41 cellular contexts compared by ENCODE assay signal in genomic region chrX:109172091-109172602, GRCh38.
"Had no signal": no experiment of that assay in that cellular context is flagged by ENCODE, and none has a peak within 500 bp of the region (broad histone marks: within the 10 kb centered on the region; RNA-seq: fewer than 3 reads in every experiment).

No MANE protein-coding gene starts in this region.

- FAIRE-seq: astrocyte, bronchial epithelial cell had no signal

- H3K4me3 Mint-ChIP-seq: activated naive CD4-positive, alpha-beta T cell treated with anti-CD3 and anti-CD28 coated beads for 36 hours; activated naive CD4-positive, alpha-beta T cell treated with anti-CD3 and anti-CD28 coated beads, Interleukin-2, amount 10 ng/mL, durations not matched to agents 7 days and 5 days; activated naive CD4-positive, alpha-beta T cell treated with anti-CD3 and anti-CD28 coated beads, Interleukin-2, amount 50 U/mL, for 24 hours; activated naive CD8-positive, alpha-beta T cell; activated naive CD8-positive, alpha-beta T cell treated with anti-CD3 and anti-CD28 coated beads for 36 hours; activated naive CD8-positive, alpha-beta T cell treated with anti-CD3 and anti-CD28 coated beads, Interleukin-2, amount 10 ng/mL, durations not matched to agents 7 days and 5 days; activated naive CD8-positive, alpha-beta T cell treated with anti-CD3 and anti-CD28 coated beads, Interleukin-2, amount 50 U/mL, for 24 hours; activated T-cell treated with anti-CD3 and anti-CD28 coated beads, Interleukin-2, amount 50 U/mL, for 24 hours; activated T-cell treated with anti-CD3 and anti-CD28 coated beads, Interleukin-2, amount 50 U/mL, for 4 hours; activated T-cell treated with anti-CD3 and anti-CD28 coated beads, Interleukin-2, amount 50 U/mL, for 72 hours; activated T-helper 1 cell treated with anti-CD3 and anti-CD28 coated beads, Interleukin-12 subunit alpha, Interleukin-12 subunit beta, Interleukin-2, Interleukin-4 antibody, amounts not matched to agents 30 ng/mL and 10 ng/mL and 1 ng/mL, durations not matched to agents 14 hours and 24 hours and 36 hours; activated T-helper 17 cell treated with anti-CD3 and anti-CD28 coated beads, Interleukin-2, amount 50 U/mL, for 72 hours; brain; central memory CD8-positive, alpha-beta T cell had no signal

- H3K27me3 ChIP-seq: adrenal gland, ascending aorta, body of pancreas, brain microvascular endothelial cell, cardiac muscle cell had no signal

- H3K27ac ChIP-seq: adrenal gland, ascending aorta, body of pancreas, brain microvascular endothelial cell, breast epithelium, cardiac muscle cell had no signal

- H3K4me3 ChIP-seq: adrenal gland, ascending aorta, body of pancreas, breast epithelium, cardiac muscle cell had no signal

- H3K4me1 ChIP-seq: adrenal gland, ascending aorta, body of pancreas, breast epithelium had no signal

- DNase-seq: activated effector memory CD4-positive, alpha-beta T cell treated with anti-CD3 and anti-CD28 coated beads, Interleukin-2, amount 50 U/mL, for 16 hours; activated effector memory CD4-positive, alpha-beta T cell treated with Interleukin-2 at 50 U/mL for 16 hours; activated gamma-delta T cell; activated gamma-delta T cell treated with Interleukin-2 at 50 U/mL for 16 hours; activated naive CD4-positive, alpha-beta T cell; activated naive CD4-positive, alpha-beta T cell treated with anti-CD3 and anti-CD28 coated beads for 36 hours; activated naive CD4-positive, alpha-beta T cell treated with anti-CD3 and anti-CD28 coated beads, Interleukin-2, amount 10 ng/mL, durations not matched to agents 7 days and 5 days; activated naive CD4-positive, alpha-beta T cell treated with anti-CD3 and anti-CD28 coated beads, Interleukin-2, amount 50 U/mL, for 16 hours; activated naive CD4-positive, alpha-beta T cell treated with Interleukin-2 at 50 U/mL for 16 hours; activated naive CD8-positive, alpha-beta T cell treated with anti-CD3 and anti-CD28 coated beads for 36 hours; activated naive CD8-positive, alpha-beta T cell treated with anti-CD3 and anti-CD28 coated beads, Interleukin-2, amount 10 ng/mL, durations not matched to agents 7 days and 5 days; activated naive CD8-positive, alpha-beta T cell treated with anti-CD3 and anti-CD28 coated beads, Interleukin-2, amount 50 U/mL, for 24 hours; activated T-cell treated with anti-CD3 and anti-CD28 coated beads for 4 hours; activated T-cell treated with anti-CD3 and anti-CD28 coated beads, Interleukin-2, amount 50 U/mL, for 1 hour; activated T-cell treated with anti-CD3 and anti-CD28 coated beads, Interleukin-2, amount 50 U/mL, for 24 hours; activated T-cell treated with anti-CD3 and anti-CD28 coated beads, Interleukin-2, amount 50 U/mL, for 4 hours; activated T-cell treated with anti-CD3 and anti-CD28 coated beads, Interleukin-2, amount 50 U/mL, for 48 hours; activated T-cell treated with anti-CD3 and anti-CD28 coated beads, Interleukin-2, amount 50 U/mL, for 72 hours; adrenal gland; amniotic stem cell; amygdala; anterior cingulate cortex; aorta; body of pancreas; brain microvascular endothelial cell; caudate nucleus; central memory CD4-positive, alpha-beta T cell; cerebellar nuclear complex had no signal

- H3K4me1 Mint-ChIP-seq: activated naive CD4-positive, alpha-beta T cell treated with anti-CD3 and anti-CD28 coated beads, Interleukin-2, amount 10 ng/mL, durations not matched to agents 7 days and 5 days; activated naive CD4-positive, alpha-beta T cell treated with anti-CD3 and anti-CD28 coated beads, Interleukin-2, amount 50 U/mL, for 24 hours; activated naive CD8-positive, alpha-beta T cell treated with anti-CD3 and anti-CD28 coated beads for 36 hours; activated naive CD8-positive, alpha-beta T cell treated with anti-CD3 and anti-CD28 coated beads, Interleukin-2, amount 10 ng/mL, durations not matched to agents 7 days and 5 days; activated naive CD8-positive, alpha-beta T cell treated with anti-CD3 and anti-CD28 coated beads, Interleukin-2, amount 50 U/mL, for 24 hours; activated T-helper 17 cell treated with anti-CD3 and anti-CD28 coated beads, Interleukin-2, amount 50 U/mL, for 72 hours; brain; central memory CD8-positive, alpha-beta T cell had no signal

- H3K36me3 ChIP-seq: adrenal gland, ascending aorta, brain microvascular endothelial cell, breast epithelium, cardiac muscle cell had no signal

- H3K9me3 Mint-ChIP-seq: activated naive CD4-positive, alpha-beta T cell treated with anti-CD3 and anti-CD28 coated beads, Interleukin-2, amount 50 U/mL, for 24 hours; activated naive CD8-positive, alpha-beta T cell treated with anti-CD3 and anti-CD28 coated beads, Interleukin-2, amount 10 ng/mL, durations not matched to agents 7 days and 5 days; activated T-helper 1 cell treated with anti-CD3 and anti-CD28 coated beads, Interleukin-12 subunit alpha, Interleukin-12 subunit beta, Interleukin-2, Interleukin-4 antibody, amounts not matched to agents 30 ng/mL and 10 ng/mL and 1 ng/mL, durations not matched to agents 14 hours and 24 hours and 36 hours; central memory CD8-positive, alpha-beta T cell had no signal

- H3K27ac Mint-ChIP-seq: activated naive CD4-positive, alpha-beta T cell treated with anti-CD3 and anti-CD28 coated beads for 36 hours; activated naive CD4-positive, alpha-beta T cell treated with anti-CD3 and anti-CD28 coated beads, Interleukin-2, amount 10 ng/mL, durations not matched to agents 7 days and 5 days; activated naive CD4-positive, alpha-beta T cell treated with anti-CD3 and anti-CD28 coated beads, Interleukin-2, amount 50 U/mL, for 24 hours; activated naive CD4-positive, alpha-beta T cell treated with anti-CD3 and anti-CD28 coated beads, Interleukin-2, amount 50 U/mL, for 72 hours; activated naive CD8-positive, alpha-beta T cell; activated naive CD8-positive, alpha-beta T cell treated with anti-CD3 and anti-CD28 coated beads for 36 hours; activated naive CD8-positive, alpha-beta T cell treated with anti-CD3 and anti-CD28 coated beads, Interleukin-2, amount 10 ng/mL, durations not matched to agents 7 days and 5 days; activated naive CD8-positive, alpha-beta T cell treated with anti-CD3 and anti-CD28 coated beads, Interleukin-2, amount 50 U/mL, for 24 hours; activated T-cell treated with anti-CD3 and anti-CD28 coated beads, Interleukin-2, amount 50 U/mL, for 24 hours; activated T-cell treated with anti-CD3 and anti-CD28 coated beads, Interleukin-2, amount 50 U/mL, for 72 hours; activated T-helper 1 cell treated with anti-CD3 and anti-CD28 coated beads, Interleukin-12 subunit alpha, Interleukin-12 subunit beta, Interleukin-2, Interleukin-4 antibody, amounts not matched to agents 30 ng/mL and 10 ng/mL and 1 ng/mL, durations not matched to agents 14 hours and 24 hours and 36 hours; activated T-helper 17 cell treated with anti-CD3 and anti-CD28 coated beads, Interleukin-2, amount 50 U/mL, for 72 hours; activated T-helper 2 cell treated with anti-CD3 and anti-CD28 coated beads, Interferon-gamma antibody, Interleukin-2, Interleukin-4, amounts not matched to agents 10 μg/mL and 5 μg/mL and 100 μg/mL, durations not matched to agents 14 hours and 24 hours and 36 hours; brain had no signal

- H3K36me3 Mint-ChIP-seq: activated naive CD4-positive, alpha-beta T cell treated with anti-CD3 and anti-CD28 coated beads, Interleukin-2, amount 10 ng/mL, durations not matched to agents 7 days and 5 days; activated naive CD4-positive, alpha-beta T cell treated with anti-CD3 and anti-CD28 coated beads, Interleukin-2, amount 50 U/mL, for 24 hours; activated naive CD4-positive, alpha-beta T cell treated with anti-CD3 and anti-CD28 coated beads, Interleukin-2, amount 50 U/mL, for 72 hours; activated naive CD8-positive, alpha-beta T cell; activated naive CD8-positive, alpha-beta T cell treated with anti-CD3 and anti-CD28 coated beads for 36 hours; activated naive CD8-positive, alpha-beta T cell treated with anti-CD3 and anti-CD28 coated beads, Interleukin-2, amount 10 ng/mL, durations not matched to agents 7 days and 5 days; brain had no signal

- ATAC-seq: activated naive CD4-positive, alpha-beta T cell treated with anti-CD3 and anti-CD28 coated beads, Interleukin-2, amount 50 U/mL, for 72 hours; activated naive CD8-positive, alpha-beta T cell treated with anti-CD3 and anti-CD28 coated beads, Interleukin-2, amount 50 U/mL, for 24 hours; activated T-cell treated with anti-CD3 and anti-CD28 coated beads, Interleukin-2, amount 50 U/mL, for 4 hours; activated T-cell treated with anti-CD3 and anti-CD28 coated beads, Interleukin-2, amount 50 U/mL, for 72 hours; activated T-helper 17 cell treated with anti-CD3 and anti-CD28 coated beads, Interleukin-2, amount 50 U/mL, for 72 hours; body of pancreas had no signal

- H3K27me3 Mint-ChIP-seq: activated naive CD4-positive, alpha-beta T cell treated with anti-CD3 and anti-CD28 coated beads, Interleukin-2, amount 10 ng/mL, durations not matched to agents 7 days and 5 days; activated naive CD4-positive, alpha-beta T cell treated with anti-CD3 and anti-CD28 coated beads, Interleukin-2, amount 50 U/mL, for 24 hours; activated naive CD8-positive, alpha-beta T cell; activated naive CD8-positive, alpha-beta T cell treated with anti-CD3 and anti-CD28 coated beads for 36 hours; activated naive CD8-positive, alpha-beta T cell treated with anti-CD3 and anti-CD28 coated beads, Interleukin-2, amount 10 ng/mL, durations not matched to agents 7 days and 5 days; activated naive CD8-positive, alpha-beta T cell treated with anti-CD3 and anti-CD28 coated beads, Interleukin-2, amount 50 U/mL, for 24 hours; activated T-helper 17 cell treated with anti-CD3 and anti-CD28 coated beads, Interleukin-2, amount 50 U/mL, for 72 hours; brain; central memory CD8-positive, alpha-beta T cell had no signal

- H3K9me3 ChIP-seq: adrenal gland, body of pancreas had no signal
